ENCODE assay signal across 13 cellular contexts in the genomic region with DNA sequence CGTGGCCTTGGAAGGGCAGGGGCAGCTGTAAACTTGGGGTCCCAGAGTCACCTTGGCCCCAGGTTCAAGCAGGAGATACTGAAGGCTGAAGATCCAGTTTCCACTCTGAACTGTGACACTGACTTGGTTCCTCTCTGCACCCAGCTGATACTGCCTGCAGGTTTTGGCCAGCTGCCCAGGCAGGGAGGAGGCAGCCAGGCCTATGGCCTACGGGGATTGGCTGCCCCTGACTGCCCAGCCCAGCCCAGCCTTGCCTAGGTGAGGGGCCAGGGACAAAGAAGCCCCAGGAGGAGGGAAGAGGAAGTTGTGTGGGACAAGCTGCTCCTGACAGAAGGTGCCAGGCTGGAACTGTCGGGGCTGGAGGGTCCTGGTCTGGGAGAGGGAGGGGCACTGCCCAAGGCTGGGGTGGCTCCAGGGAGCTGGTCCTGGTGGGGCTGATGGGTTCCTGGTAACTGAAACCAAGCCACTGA. TPM values are rescaled to one million over a fixed set of nuclear protein-coding genes. Genes with fewer than 3 reads are reported as not detected.
DNase-seq lines count a peak whose midpoint lies in the region; ATAC-seq, FAIRE-seq and TF ChIP-seq lines count a peak whose summit lies in the region.
"Had no signal": no experiment of that assay in that cellular context is flagged by ENCODE, and none has a peak within 500 bp of the region (broad histone marks: within the 10 kb centered on the region; RNA-seq: fewer than 3 reads in every experiment).

No MANE protein-coding gene starts in this region.

- FAIRE-seq in D721Med (lab: Jason Lieb, UNC) = no peak

- H3K9me3 Mint-ChIP-seq in Calu3 (ENCODE audit: low read depth, unreplicated experiment) = no peaks in the 10 kb centered on the region

- H3K9me3 ChIP-seq in MG63 (no peaks in the 10 kb centered on the region), SJCRH30 (replicated peaks) (no peaks in the 10 kb centered on the region)
- H3K9me3 ChIP-seq: tibial artery had no signal

- no TSS peak for BruUV-seq in Calu3 (replicated peaks; lab: Mats Ljungman, UMichigan)

- CTCF ChIA-PET in Calu3 (lab: Charles Lee) = no interaction called here

- H3K4me1 Mint-ChIP-seq in Calu3 (ENCODE audit: low read depth, unreplicated experiment) = peaks cover 23% of the 10 kb centered on the region

- ATAC-seq in HG03439 (IDR thresholded peaks at IDR 0.05; ENCODE audit: unreplicated experiment) = no peak
- ATAC-seq in HG03280 (IDR thresholded peaks at IDR 0.05; ENCODE audit: unreplicated experiment) = no peak
- ATAC-seq: foreskin keratinocyte had no signal

- H3K27ac ChIP-seq in SJCRH30 = no peak overlapping the region
- H3K27ac ChIP-seq: foreskin keratinocyte, tibial artery had no signal

- H3K27me3 Mint-ChIP-seq in Calu3 (ENCODE audit: unreplicated experiment) = peaks cover 22% of the 10 kb centered on the region

- H3K4me1 ChIP-seq in SJCRH30 = peaks cover 12% of the 10 kb centered on the region
- H3K4me1 ChIP-seq: foreskin keratinocyte had no signal

- TF ChIP-seq CTCF in Calu3 (IDR thresholded peaks at IDR 0.05; ENCODE audit: unreplicated experiment) = no peak
- TF ChIP-seq CTCF in D721Med (IDR thresholded peaks at IDR 0.05; ENCODE audit: insufficient read depth, missing control alignments) = no peak

- peaks cover 30% of the 10 kb centered on the region for H3K27me3 ChIP-seq in MG63
- peaks cover 8% of the 10 kb centered on the region for H3K27me3 ChIP-seq in SJCRH30
- H3K27me3 ChIP-seq: foreskin keratinocyte had no signal

- H3K4me3 ChIP-seq in MG63 (no peak overlapping the region), SJCRH30 (no peak overlapping the region)
- H3K4me3 ChIP-seq: tibial artery had no signal

- H3K36me3 ChIP-seq in MG63 (no peaks in the 10 kb centered on the region), SJCRH30 (no peaks in the 10 kb centered on the region)
- H3K36me3 ChIP-seq: tibial artery had no signal

- peak overlapping the region; percentile 36 for H3K4me3 Mint-ChIP-seq in Calu3 (ENCODE audit: low read depth, unreplicated experiment)

- H3K27ac Mint-ChIP-seq in Calu3 (ENCODE audit: unreplicated experiment) = no peak overlapping the region

- peak; percentile 64 for DNase-seq in Calu3
- DNase-seq in MG63 = peak; percentile 55
- DNase-seq in SJCRH30 = peak; percentile 62 to 77
- DNase-seq in left kidney (ENCODE audit: low read depth, low spot score) = peak; percentile 50
- no peak for DNase-seq in hippocampal formation (lab: John Stamatoyannopoulos, UW)
- no peak for DNase-seq in D721Med (ENCODE audit: insufficient read length, low spot score)
- DNase-seq: DMS53; NCI-H510A; stimulated activated CD4-positive, alpha-beta T cell treated with anti-CD3 and anti-CD28 coated beads, Interleukin-2, amount 100 ng/mL, for 48 hours; tibial artery had no signal

- intact Hi-C loops in Calu3 (cut with micrococcal nuclease; ENCODE audit: unreplicated experiment) = no loop called here

- H3K36me3 Mint-ChIP-seq in Calu3 (ENCODE audit: insufficient read depth, unreplicated experiment) = no peaks in the 10 kb centered on the region

RNA-seq across cellular contexts. Expression of gene CYP4F8, which starts 51.7 kb away (rescaled TPM):
- not detected in 2 replicates for total RNA-seq in Calu3 (2022)
- not detected in 2 replicates for total RNA-seq in MG63 (2014; rRNA removed; shearing (Covaris generic); ENCODE audit: low replicate concordance)
- total RNA-seq in SJCRH30 (2014; rRNA removed; shearing (Covaris generic)) = not detected in 2 replicates
- total RNA-seq: foreskin keratinocyte had no signal

RNA-seq across cellular contexts. Expression of gene CYP4F22, which starts 55.0 kb away (rescaled TPM):
- not detected in 2 replicates for total RNA-seq in Calu3 (2022)
- 0.23 TPM in 1 of 2 replicates, not detected in the other for total RNA-seq in MG63 (2014; rRNA removed; shearing (Covaris generic); ENCODE audit: low replicate concordance)
- not detected in 2 replicates for total RNA-seq in SJCRH30 (2014; rRNA removed; shearing (Covaris generic))

Comparison
In these comparisons a context has a peak if more than half of its experiments do, and no peak if none do; other contexts are left out.
1. DNase-seq: peak in Calu3 (single experiment), MG63 (single experiment), SJCRH30 (2 of 2) and left kidney (single experiment); none in hippocampal formation (0 of 2) and D721Med (single experiment).